1 cellular context compared by ENCODE assay signal in the genomic region with DNA sequence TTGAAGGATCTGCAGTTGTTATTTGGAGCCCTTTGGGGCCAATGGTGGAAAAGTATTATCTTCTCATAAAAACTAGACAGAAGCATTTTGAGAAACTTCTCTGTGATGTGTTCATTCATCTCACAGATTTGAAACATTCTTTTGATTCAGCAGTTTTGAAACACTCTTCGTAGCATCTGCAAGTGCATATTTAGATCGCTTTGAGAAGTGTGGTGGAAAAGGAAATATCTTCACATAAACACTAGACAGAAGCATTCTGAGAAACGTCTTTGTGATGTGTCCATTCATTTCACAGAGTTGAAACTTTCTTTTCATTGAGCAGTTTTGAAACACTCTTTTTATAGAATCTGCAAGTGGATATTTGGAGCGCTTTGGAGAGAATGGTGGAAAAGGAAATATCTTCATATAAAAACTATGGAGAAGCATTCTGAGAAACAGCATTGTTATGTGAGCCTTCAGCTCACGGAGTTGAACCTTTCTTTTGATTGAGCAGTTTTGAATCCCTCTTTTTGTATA.
TF ChIP-seq lines count a peak whose summit lies in the region.

No MANE protein-coding gene starts in this region.

TF ChIP-seq in HepG2, 621 proteins besides CTCF, POLR2A, EP300 and RAD21 (continued from another document):
- TF ChIP-seq, protein P1, sequence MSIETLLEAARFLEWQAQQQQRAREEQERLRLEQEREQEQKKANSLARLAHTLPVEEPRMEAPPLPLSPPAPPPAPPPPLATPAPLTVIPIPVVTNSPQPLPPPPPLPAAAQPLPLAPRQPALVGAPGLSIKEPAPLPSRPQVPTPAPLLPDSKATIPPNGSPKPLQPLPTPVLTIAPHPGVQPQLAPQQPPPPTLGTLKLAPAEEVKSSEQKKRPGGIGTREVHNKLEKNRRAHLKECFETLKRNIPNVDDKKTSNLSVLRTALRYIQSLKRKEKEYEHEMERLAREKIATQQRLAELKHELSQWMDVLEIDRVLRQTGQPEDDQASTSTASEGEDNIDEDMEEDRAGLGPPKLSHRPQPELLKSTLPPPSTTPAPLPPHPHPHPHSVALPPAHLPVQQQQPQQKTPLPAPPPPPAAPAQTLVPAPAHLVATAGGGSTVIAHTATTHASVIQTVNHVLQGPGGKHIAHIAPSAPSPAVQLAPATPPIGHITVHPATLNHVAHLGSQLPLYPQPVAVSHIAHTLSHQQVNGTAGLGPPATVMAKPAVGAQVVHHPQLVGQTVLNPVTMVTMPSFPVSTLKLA (IDR thresholded peaks at IDR 0.05), result peak; percentile 14; the same call in 1 of the 2 replicates
TF ChIP-seq in HepG2: peak in this region for 18; not testable (repeated sequence) for 603.
